9 cellular contexts compared by ENCODE assay signal in the genomic region with DNA sequence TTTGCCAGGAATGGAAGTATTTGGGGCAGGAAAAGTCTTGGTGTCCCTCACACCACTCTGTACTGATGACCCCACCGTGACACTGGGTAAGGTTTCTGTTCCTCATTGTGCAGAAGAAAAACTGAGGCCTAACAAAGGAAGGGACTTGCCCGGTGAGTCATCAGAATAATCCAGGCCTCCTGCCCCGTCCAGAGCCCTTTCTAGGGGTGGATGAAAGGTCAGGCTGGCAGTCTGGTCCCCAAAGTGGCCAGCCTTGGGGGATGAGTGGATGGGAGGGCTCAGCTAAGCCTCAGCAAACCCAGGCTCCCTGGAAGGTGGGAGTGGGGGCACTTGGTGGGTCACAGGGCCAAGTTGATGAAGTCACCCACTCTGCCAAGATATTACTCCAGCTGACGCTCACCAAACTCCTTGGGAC. TPM values are rescaled to one million over a fixed set of nuclear protein-coding genes. Genes with fewer than 3 reads are reported as not detected.
A peak's percentile ranks its signal among the peaks of the same experiment; 100 is the strongest.
DNase-seq lines count a peak whose midpoint lies in the region; ATAC-seq, FAIRE-seq and TF ChIP-seq lines count a peak whose summit lies in the region.
"Had no signal": no experiment of that assay in that cellular context is flagged by ENCODE, and none has a peak within 500 bp of the region (broad histone marks: within the 10 kb centered on the region; RNA-seq: fewer than 3 reads in every experiment).

No MANE protein-coding gene starts in this region.

- in situ Hi-C loops in G401 (cut with HindIII; ENCODE audit: low sequenced_read_pairs) = no loop called here

- H3K4me1 Mint-ChIP-seq in activated T-helper 17 cell treated with anti-CD3 and anti-CD28 coated beads, Interleukin-2, amount 50 U/mL, for 72 hours = peaks cover 26% of the 10 kb centered on the region
- H3K4me1 Mint-ChIP-seq in memory B cell = peaks cover 39% of the 10 kb centered on the region

- DNase-seq in Ammon's horn (ENCODE audit: low spot score) (peak; percentile 21), GM19239 (ENCODE audit: insufficient read length, low spot score) (peak; percentile 87), memory B cell (ENCODE audit: low spot score in 2 of 2) (peak; percentile 56 to 57), RWPE1 (ENCODE audit: low spot score) (no peak), NCI-H146 (lab: John Stamatoyannopoulos, UW) (no peak), G401 (ENCODE audit: low spot score) (no peak)

- peak overlapping the region; percentile 84 for H3K27ac Mint-ChIP-seq in activated T-helper 17 cell treated with anti-CD3 and anti-CD28 coated beads, Interleukin-2, amount 50 U/mL, for 72 hours
- H3K27ac Mint-ChIP-seq in memory B cell = peak overlapping the region; percentile 93

- peak; percentile 100 for FAIRE-seq in GM19239 (lab: Jason Lieb, UNC)

- CTCF ChIA-PET in RWPE1 (lab: Yijun Ruan, JAX) = no interaction called here

- H3K36me3 Mint-ChIP-seq in activated T-helper 17 cell treated with anti-CD3 and anti-CD28 coated beads, Interleukin-2, amount 50 U/mL, for 72 hours (ENCODE audit: low read depth) = no peaks in the 10 kb centered on the region
- H3K36me3 Mint-ChIP-seq in memory B cell = peaks cover 3% of the 10 kb centered on the region

- POLR2A ChIA-PET in RWPE1 (lab: Yijun Ruan, JAX; ENCODE audit: low non-redundant PET) = no interaction called here

- no peaks in the 10 kb centered on the region for H3K9me3 Mint-ChIP-seq in activated T-helper 17 cell treated with anti-CD3 and anti-CD28 coated beads, Interleukin-2, amount 50 U/mL, for 72 hours
- H3K9me3 Mint-ChIP-seq in memory B cell = no peaks in the 10 kb centered on the region
- H3K9me3 Mint-ChIP-seq: activated naive CD4-positive, alpha-beta T cell treated with anti-CD3 and anti-CD28 coated beads, Interleukin-2, amount 50 U/mL, for 24 hours had no signal

- no peaks in the 10 kb centered on the region for H3K27me3 Mint-ChIP-seq in activated T-helper 17 cell treated with anti-CD3 and anti-CD28 coated beads, Interleukin-2, amount 50 U/mL, for 72 hours
- H3K27me3 Mint-ChIP-seq in memory B cell = no peaks in the 10 kb centered on the region
- H3K27me3 Mint-ChIP-seq: activated naive CD4-positive, alpha-beta T cell treated with anti-CD3 and anti-CD28 coated beads, Interleukin-2, amount 50 U/mL, for 24 hours had no signal

- H3K27ac ChIP-seq in RWPE1 = no peak overlapping the region

- H3K4me3 Mint-ChIP-seq in activated T-helper 17 cell treated with anti-CD3 and anti-CD28 coated beads, Interleukin-2, amount 50 U/mL, for 72 hours = no peak overlapping the region
- H3K4me3 Mint-ChIP-seq in memory B cell = peak overlapping the region; percentile 41
- H3K4me3 Mint-ChIP-seq: activated naive CD4-positive, alpha-beta T cell treated with anti-CD3 and anti-CD28 coated beads, Interleukin-2, amount 50 U/mL, for 24 hours had no signal

- peak; percentile 80 for ATAC-seq in HG03135 (IDR thresholded peaks at IDR 0.05; ENCODE audit: unreplicated experiment)
- ATAC-seq in activated T-helper 17 cell treated with anti-CD3 and anti-CD28 coated beads, Interleukin-2, amount 50 U/mL, for 72 hours (replicated peaks) = peak; percentile 69
- ATAC-seq in memory B cell (ENCODE audit: low read depth) = peak; percentile 85

- no peak for TF ChIP-seq CTCF in RWPE1 (conservative IDR thresholded peaks at IDR 0.05; ENCODE audit: low read depth)

RNA-seq across cellular contexts. Expression of a gene that starts 2.3 kb away (rescaled TPM):
- 10 to 100 TPM; 17.2 to 26.5 TPM for total RNA-seq in activated T-helper 17 cell treated with anti-CD3 and anti-CD28 coated beads, Interleukin-2, amount 50 U/mL, for 72 hours
- total RNA-seq in G401 (2014; rRNA removed; shearing (Covaris generic)) = 1.2 and 2.5 TPM in 2 replicates

RNA-seq across cellular contexts. Expression of a gene that starts 26.2 kb away (rescaled TPM):
- 10 to 100 TPM; 22.8 to 25.2 TPM for total RNA-seq in activated T-helper 17 cell treated with anti-CD3 and anti-CD28 coated beads, Interleukin-2, amount 50 U/mL, for 72 hours
- 14.8 and 24.5 TPM in 2 replicates for total RNA-seq in G401 (2014; rRNA removed; shearing (Covaris generic))

RNA-seq across cellular contexts. Expression of a gene that starts 35.3 kb away (rescaled TPM):
- 100 to 1,000 TPM in 1 of 2 donors, 10 to 100 TPM in 1; 81.1 to 106 TPM for total RNA-seq in activated T-helper 17 cell treated with anti-CD3 and anti-CD28 coated beads, Interleukin-2, amount 50 U/mL, for 72 hours
- total RNA-seq in G401 (2014; rRNA removed; shearing (Covaris generic)) = 89.2 and 115 TPM in 2 replicates

Comparison
In these comparisons a context has a peak if more than half of its experiments do, and no peak if none do; other contexts are left out.
1. DNase-seq: peak in Ammon's horn (single experiment), GM19239 (single experiment) and memory B cell (2 of 2); none in RWPE1 (single experiment), NCI-H146 (single experiment) and G401 (single experiment).
2. Peak in every context shown above with its lines, with median percentiles within 50 percentile points of each other: ATAC-seq.